ENCODE assay signal across 33 cellular contexts in the genomic region with DNA sequence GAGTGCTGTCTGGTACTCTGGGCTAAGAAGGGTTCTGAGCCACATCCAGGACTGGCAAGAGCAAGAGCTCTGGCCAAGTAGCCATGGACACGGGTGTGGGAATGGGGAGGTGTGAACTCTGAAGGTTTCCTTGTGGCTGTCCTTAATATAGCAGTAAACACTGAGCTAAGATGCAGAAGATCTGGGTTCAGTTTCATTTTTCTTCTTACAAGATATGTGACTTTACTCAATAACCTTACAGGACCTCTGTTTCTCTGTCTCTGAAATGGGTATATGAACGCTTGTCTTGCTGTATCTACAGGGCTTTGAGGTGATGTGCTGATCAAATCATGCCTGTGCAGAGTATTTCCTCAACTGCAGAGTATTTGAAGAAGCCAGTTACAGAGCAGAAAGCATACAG.
"Had no signal": no experiment of that assay in that cellular context is flagged by ENCODE, and none has a peak within 500 bp of the region (broad histone marks: within the 10 kb centered on the region; RNA-seq: fewer than 3 reads in every experiment).

No MANE protein-coding gene starts in this region.

- ATAC-seq: Panc1, Right ventricle myocardium inferior, SK-N-SH treated with all-trans-retinoic acid at 6 μM for 48 hours, T-cell had no signal

- H3K4me3 ChIP-seq: MG63, PC-9, SJCRH30, SK-N-MC had no signal

- H3K27ac Mint-ChIP-seq: T-cell had no signal

- H3K9me3 ChIP-seq: MG63, SJCRH30 had no signal

- H3K27ac ChIP-seq: PC-9, RWPE1, SJCRH30, SK-N-MC had no signal

- H3K36me3 ChIP-seq: MG63, SJCRH30 had no signal

- H3K4me1 ChIP-seq: SJCRH30 had no signal

- DNase-seq: MG63, NCI-H1048, NCI-H1092 treated with DMSO at 0.1 percent for 48 hours, NCI-H1105 treated with DMSO at 0.1 percent for 48 hours, NCI-H1417, NCI-H1436, NCI-H146, NCI-H1694, NCI-H187, NCI-H1930, NCI-H2029 treated with DMSO at 0.1 percent for 48 hours, NCI-H2081 treated with DMSO at 0.1 percent for 48 hours, NCI-H2107, NCI-H2171, NCI-H226, NCI-H446 treated with DMSO at 0.1 percent for 48 hours, NCI-H510A, NCI-H524, NCI-H526, NCI-H69, NCI-H748 treated with DMSO at 0.1 percent for 48 hours, NCI-H82, PC-9, SHP77, SIG-M5, SJCRH30, T-cell had no signal

- H3K4me2 ChIP-seq: PC-9 had no signal

- FAIRE-seq: RCC 7860 had no signal

- H3K27me3 ChIP-seq: MG63, SJCRH30 had no signal

- H3K4me3 Mint-ChIP-seq: T-cell had no signal

- H2AFZ ChIP-seq: PC-9 had no signal

- H3K27me3 Mint-ChIP-seq: T-cell had no signal

- H3K36me3 Mint-ChIP-seq: T-cell had no signal
